Comparison of ENCODE assay signal across 7 cellular contexts in the genomic region with DNA sequence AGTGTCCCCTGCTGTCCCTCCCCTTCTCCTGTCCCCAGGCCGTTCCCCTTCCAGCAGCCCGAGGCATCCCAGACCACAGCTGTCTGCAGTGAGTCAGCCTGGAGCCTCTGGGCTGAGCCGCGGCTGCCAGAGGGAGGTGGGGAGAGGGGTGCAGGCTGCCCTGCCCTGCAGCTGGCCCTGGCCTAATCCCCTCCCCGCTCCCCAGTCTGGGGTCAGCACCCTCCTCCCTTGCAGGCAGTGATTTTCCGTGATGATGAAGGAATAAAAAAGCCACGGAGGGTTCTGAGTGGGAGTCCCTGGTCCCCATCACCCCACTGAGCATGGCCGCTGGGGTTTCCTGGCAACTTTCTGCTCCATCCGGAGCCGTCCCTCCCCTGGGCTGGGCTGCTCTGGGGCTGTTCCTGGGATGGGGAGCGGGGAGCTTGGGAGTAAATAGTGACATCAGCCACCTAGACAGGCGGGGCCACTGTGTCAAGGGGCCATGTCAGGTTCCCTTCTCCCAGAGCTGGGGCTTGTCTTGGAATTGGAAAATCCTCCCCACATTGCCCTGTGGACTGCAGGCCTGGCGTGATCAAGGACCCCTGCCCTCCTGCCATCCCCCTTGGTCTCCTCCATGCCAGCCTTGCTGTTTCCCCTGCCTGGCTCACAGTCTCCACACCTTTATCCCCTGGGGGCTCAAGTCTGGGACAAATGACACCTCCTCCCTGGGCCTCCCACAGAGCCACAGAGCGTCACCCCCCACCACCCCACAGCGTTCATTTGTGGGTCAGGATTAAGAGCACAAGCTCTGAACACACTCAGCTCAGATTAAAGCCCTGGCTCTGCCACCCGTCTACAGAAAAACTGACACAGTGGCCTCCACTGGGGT. TPM values are rescaled to one million over a fixed set of nuclear protein-coding genes. Genes with fewer than 3 reads are reported as not detected.
A peak's percentile ranks its signal among the peaks of the same experiment; 100 is the strongest.
DNase-seq lines count a peak whose midpoint lies in the region; ATAC-seq, FAIRE-seq and TF ChIP-seq lines count a peak whose summit lies in the region.

No MANE protein-coding gene starts in this region.

- CTCF ChIA-PET in activated naive CD4-positive, alpha-beta T cell treated with anti-CD3 and anti-CD28 coated beads, Interleukin-2, amount 10 ng/mL, durations not matched to agents 7 days and 5 days (lab: Charles Lee): interaction anchor here (1.0 to 2.4 kb wide), 5 partner anchors 9 to 201 kb away, joined by 3 to 9 read pairs (median 6); partner anchors contain the start of genes RAB3D and SPC24

- H3K27me3 ChIP-seq in RWPE2 (ENCODE audit: insufficient read depth, poor library complexity, severe bottlenecking): no peaks in the 10 kb centered on the region

- peaks cover 34% of the 10 kb centered on the region for H3K4me1 ChIP-seq in RWPE2 (ENCODE audit: insufficient read depth, poor library complexity, severe bottlenecking)

- DNase-seq in H54 (ENCODE audit: insufficient read length, low spot score) (peak; percentile 77), RWPE2 (ENCODE audit: low spot score) (peak; percentile 86), myocyte (ENCODE audit: low read depth) (peak; percentile 97), GM19240 (ENCODE audit: insufficient read length, low spot score) (no peak), CD14-positive monocyte (ENCODE audit: low spot score) (no peak)
- DNase-seq in activated naive CD4-positive, alpha-beta T cell treated with anti-CD3 and anti-CD28 coated beads, Interleukin-2, amount 10 ng/mL, durations not matched to agents 7 days and 5 days: no peak

- no peak overlapping the region for H3K4me3 ChIP-seq in RWPE2 (ENCODE audit: severe bottlenecking)

- no peaks in the 10 kb centered on the region for H3K36me3 ChIP-seq in RWPE2 (ENCODE audit: low read depth)

- no peak overlapping the region for H3K4me3 Mint-ChIP-seq in activated naive CD4-positive, alpha-beta T cell treated with anti-CD3 and anti-CD28 coated beads, Interleukin-2, amount 10 ng/mL, durations not matched to agents 7 days and 5 days
- H3K4me3 Mint-ChIP-seq in CD14-positive monocyte: peak overlapping the region in 1 of 2 donors; percentile 16

- peak; percentile 21; the same call in 1 of the 2 replicates for TF ChIP-seq POLR2A in H54 (IDR thresholded peaks at IDR 0.05; ENCODE audit: low read depth, low read length)

- H3K9me3 ChIP-seq in RWPE2 (ENCODE audit: severe bottlenecking): no peaks in the 10 kb centered on the region

- peaks cover 32% of the 10 kb centered on the region for H3K4me1 Mint-ChIP-seq in activated naive CD4-positive, alpha-beta T cell treated with anti-CD3 and anti-CD28 coated beads, Interleukin-2, amount 10 ng/mL, durations not matched to agents 7 days and 5 days
- H3K4me1 Mint-ChIP-seq in CD14-positive monocyte: peaks cover 41% of the 10 kb centered on the region

- ATAC-seq in RWPE2 (ENCODE audit: low read depth) (peak; percentile 61), esophagus mucosa (peak; percentile 33)

- no peak for FAIRE-seq in H54 (lab: Jason Lieb, UNC)

- peaks cover 14% of the 10 kb centered on the region for H3K27me3 Mint-ChIP-seq in activated naive CD4-positive, alpha-beta T cell treated with anti-CD3 and anti-CD28 coated beads, Interleukin-2, amount 10 ng/mL, durations not matched to agents 7 days and 5 days
- H3K27me3 Mint-ChIP-seq in CD14-positive monocyte (ENCODE audit: low read depth in 3 of 3): peaks cover 18 to 22% (median 21%) of the 10 kb centered on the region in 3 donors

- intact Hi-C loops in CD14-positive monocyte (cut with micrococcal nuclease): loop anchor here (5.0 to 10.0 kb wide), 3 partner anchors 63 to 204 kb away; no protein-coding TSS in a partner anchor

- peaks cover 3% of the 10 kb centered on the region for H3K36me3 Mint-ChIP-seq in activated naive CD4-positive, alpha-beta T cell treated with anti-CD3 and anti-CD28 coated beads, Interleukin-2, amount 10 ng/mL, durations not matched to agents 7 days and 5 days
- H3K36me3 Mint-ChIP-seq in CD14-positive monocyte: peaks cover 0 to 10% of the 10 kb centered on the region in 2 donors

- no peak overlapping the region for H3K27ac Mint-ChIP-seq in activated naive CD4-positive, alpha-beta T cell treated with anti-CD3 and anti-CD28 coated beads, Interleukin-2, amount 10 ng/mL, durations not matched to agents 7 days and 5 days
- peak overlapping the region in 2 of 7 donors; percentile 18 to 50 for H3K27ac Mint-ChIP-seq in CD14-positive monocyte

- TF ChIP-seq CTCF in RWPE2 (IDR thresholded peaks at IDR 0.05; ENCODE audit: poor library complexity, severe bottlenecking) (no peak), CD14-positive monocyte (IDR thresholded peaks at IDR 0.05) (no peak)

- H3K27ac ChIP-seq in RWPE2 (ENCODE audit: poor library complexity, severe bottlenecking): peak overlapping the region; percentile 97

- H3K9me3 Mint-ChIP-seq in activated naive CD4-positive, alpha-beta T cell treated with anti-CD3 and anti-CD28 coated beads, Interleukin-2, amount 10 ng/mL, durations not matched to agents 7 days and 5 days: no peaks in the 10 kb centered on the region
- H3K9me3 Mint-ChIP-seq in CD14-positive monocyte: peaks cover 0 to 2% (median 0%) of the 10 kb centered on the region in 7 donors

RNA-seq across cellular contexts. Expression of gene SPC24, which starts 16.7 kb away (rescaled TPM):
- total RNA-seq in esophagus mucosa (17.1 TPM), myocyte (2.4 and 2.5 TPM in 2 replicates)
- polyA plus RNA-seq in myocyte (2012): 1.3 TPM
- under 1 TPM in 1 of 2 donors, not detected in 1; 0.27 TPM for polyA plus RNA-seq in CD14-positive monocyte

RNA-seq across cellular contexts. Expression of gene LDLR, which starts 49.6 kb away (rescaled TPM):
- total RNA-seq in esophagus mucosa (117 TPM), myocyte (80.0 and 152 TPM in 2 replicates)
- polyA plus RNA-seq in myocyte (2012): 90.7 TPM
- polyA plus RNA-seq in CD14-positive monocyte: 10 to 100 TPM; 19.8 to 21.2 TPM

RNA-seq across cellular contexts. Expression of gene KANK2, which starts 58.5 kb away (rescaled TPM):
- 8.9 TPM for total RNA-seq in esophagus mucosa
- total RNA-seq in myocyte: 317 and 438 TPM in 2 replicates
- polyA plus RNA-seq in myocyte (2012): 337 TPM
- under 1 TPM; 0.40 to 0.64 TPM for polyA plus RNA-seq in CD14-positive monocyte

Comparison
In these comparisons a context has a peak if more than half of its experiments do, and no peak if none do; other contexts are left out.
1. DNase-seq: peak in H54 (single experiment), RWPE2 (single experiment) and myocyte (single experiment); none in GM19240 (single experiment), activated naive CD4-positive, alpha-beta T cell treated with anti-CD3 and anti-CD28 coated beads, Interleukin-2, amount 10 ng/mL, durations not matched to agents 7 days and 5 days (single experiment) and CD14-positive monocyte (single experiment).
2. RNA of gene KANK2, which starts 58.5 kb away (total RNA-seq): 317 to 438 TPM in myocyte; 8.9 TPM in esophagus mucosa (single experiment); every median in the first group is over 10 times any median in the second.